ENCODE assay signal across 1 cellular context in genomic region chr9:75200892-75201470, GRCh38.
TF ChIP-seq lines count a peak whose summit lies in the region.

No MANE protein-coding gene starts in this region.

TF ChIP-seq in HEK293, 187 proteins besides CTCF, POLR2A, EP300 and RAD21 (continued from another document):
- TF ChIP-seq TSHZ1 (tag by site-specific recombination; IDR thresholded peaks at IDR 0.05; ENCODE audit: borderline replicate concordance) (peak; percentile 21; the same call in 1 of the 2 replicates), SP7 (tag by site-specific recombination; IDR thresholded peaks at IDR 0.05) (no peak)
TF ChIP-seq in HEK293: peak in this region for 4.
